Comparison of ENCODE assay signal across 7 cellular contexts in genomic region chr1:23376890-23377811, GRCh38. TPM values are rescaled to one million over a fixed set of nuclear protein-coding genes. Genes with fewer than 3 reads are reported as not detected.
DNase-seq lines count a peak whose midpoint lies in the region; ATAC-seq and TF ChIP-seq lines count a peak whose summit lies in the region.

No MANE protein-coding gene starts in this region.

- TF ChIP-seq CTCF in transverse colon (IDR thresholded peaks at IDR 0.05), result no peak

- WGBS in transverse colon (ENCODE audit: low coverage in 1 of 2), 2 donors, result 41 to 67% methylated on average over 10 to 19 of the region's 19 CpGs

- H3K27me3 ChIP-seq in transverse colon, result no peaks in the 10 kb centered on the region

- DNase-seq in HT1080 (ENCODE audit: low read depth) (peak; percentile 91), astrocyte of the hippocampus (ENCODE audit: low read depth, low spot score) (peak; percentile 82), kidney tubule cell (ENCODE audit: low spot score) (peak; percentile 67), transverse colon (peak; percentile 48)
- no peak for DNase-seq in activated effector memory CD4-positive, alpha-beta T cell treated with Interleukin-2 at 50 U/mL for 16 hours

- peaks cover 2 to 24% (median 15%) of the 10 kb centered on the region in 4 donors for H3K4me1 ChIP-seq in transverse colon

- ATAC-seq in GM19467 (IDR thresholded peaks at IDR 0.05; ENCODE audit: unreplicated experiment) (no peak), HG03025 (IDR thresholded peaks at IDR 0.05; ENCODE audit: low FRiP score, unreplicated experiment) (no peak)

- H3K4me3 ChIP-seq in transverse colon, result no peak overlapping the region

- peak overlapping the region; percentile 61 to 85 (median 82) for H3K27ac ChIP-seq in transverse colon

- no peak for TF ChIP-seq POLR2A in transverse colon (IDR thresholded peaks at IDR 0.05)

- H3K9me3 ChIP-seq in transverse colon, result no peaks in the 10 kb centered on the region

- no peak for TF ChIP-seq EP300 in transverse colon (IDR thresholded peaks at IDR 0.05; ENCODE audit: low read depth)

- in situ Hi-C loops in transverse colon (cut with MboI; ENCODE audit: low pct_ligation_motif_present in 1 of 4, low pct_unique_long_range_greater_than_20kb in 1 of 4, low sequenced_read_pairs in 3 of 4), result no loop called here

- peaks cover 0 to 11% (median 3%) of the 10 kb centered on the region in 4 donors for H3K36me3 ChIP-seq in transverse colon

- intact Hi-C loops in transverse colon (cut with DNase I; ENCODE audit: low total_unique reads), result no loop called here

RNA-seq across cellular contexts. Expression of gene ZNF436, which starts 7.5 kb away (rescaled TPM):
- 4.4 and 6.1 TPM in 2 replicates for total RNA-seq in HT1080 (2014; rRNA removed; shearing (Covaris generic))
- 3.1 and 3.9 TPM in 2 replicates for polyA plus RNA-seq in HT1080 (2015; cell fraction: cytosol; rRNA removed)
- 6.1 and 7.6 TPM in 2 replicates for polyA plus RNA-seq in HT1080 (2015; cell fraction: nucleus; rRNA removed)
- total RNA-seq in transverse colon, result 100 to 1,000 TPM in 1 of 4 donors, 10 to 100 TPM in 3; 12.5 to 125 (median 12.9) TPM

RNA-seq across cellular contexts. Expression of gene HNRNPR, which starts 33.1 kb away (rescaled TPM):
- total RNA-seq in HT1080 (2014; rRNA removed; shearing (Covaris generic)), result 136 and 166 TPM in 2 replicates
- 188 and 207 TPM in 2 replicates for polyA plus RNA-seq in HT1080 (2015; cell fraction: cytosol; rRNA removed)
- polyA plus RNA-seq in HT1080 (2015; cell fraction: nucleus; rRNA removed), result 233 and 252 TPM in 2 replicates
- 100 to 1,000 TPM in 1 of 4 donors, 10 to 100 TPM in 3; 13.5 to 120 (median 60.8) TPM for total RNA-seq in transverse colon

RNA-seq across cellular contexts. Expression of gene TCEA3, which starts 47.4 kb away (rescaled TPM):
- 1.2 and 1.4 TPM in 2 replicates for total RNA-seq in HT1080 (2014; rRNA removed; shearing (Covaris generic))
- polyA plus RNA-seq in HT1080 (2015; cell fraction: cytosol; rRNA removed), result 0.43 and 0.85 TPM in 2 replicates
- polyA plus RNA-seq in HT1080 (2015; cell fraction: nucleus; rRNA removed), result 0.48 and 1.3 TPM in 2 replicates
- total RNA-seq in transverse colon, result 100 to 1,000 TPM; 137 to 761 (median 198) TPM

Comparison
In these comparisons a context has a peak if more than half of its experiments do, and no peak if none do; other contexts are left out.
1. RNA of gene TCEA3, which starts 47.4 kb away (total RNA-seq): 137 to 761 TPM in transverse colon; 1.2 to 1.4 TPM in HT1080; every median in the first group is over 10 times any median in the second.